ENCODE assay signal across 2 cellular contexts in the genomic region with DNA sequence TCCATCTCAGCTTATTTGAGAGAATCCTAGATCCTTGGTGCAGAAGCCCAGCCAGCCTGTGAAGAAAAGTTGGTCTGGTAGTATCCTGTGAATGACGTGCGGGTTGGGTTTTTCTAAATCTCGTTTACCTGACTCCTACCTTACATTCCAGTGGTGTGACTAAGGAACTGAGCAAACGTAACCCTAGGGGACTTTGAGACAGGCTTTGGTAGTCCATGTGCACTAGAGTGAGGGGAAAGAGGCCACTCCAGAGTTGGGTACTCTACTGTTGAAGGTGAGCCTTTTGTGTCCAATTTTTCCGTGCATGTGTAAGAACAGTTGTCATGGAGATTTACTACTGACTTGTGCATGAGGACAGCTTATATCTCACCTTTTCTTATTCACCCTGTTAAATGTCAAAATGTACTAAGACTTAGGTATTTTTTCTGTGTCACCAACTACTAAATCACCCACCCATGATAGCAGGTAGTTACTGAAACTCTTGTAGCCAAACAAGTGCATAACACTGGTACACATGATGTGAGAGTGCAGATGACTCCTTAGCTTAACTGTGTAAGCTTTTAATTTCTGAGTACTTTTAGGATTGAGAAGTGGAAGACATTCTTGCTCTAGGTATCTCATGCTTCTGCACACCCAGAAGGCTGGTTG.
TF ChIP-seq lines count a peak whose summit lies in the region.

No MANE protein-coding gene starts in this region.

TF ChIP-seq in GM23338, 12 proteins besides CTCF, POLR2A, EP300 and RAD21:
- TF ChIP-seq EZH2phosphoT487 (IDR thresholded peaks at IDR 0.05; ENCODE audit: unreplicated experiment): no peak
- TF ChIP-seq, protein P1, sequence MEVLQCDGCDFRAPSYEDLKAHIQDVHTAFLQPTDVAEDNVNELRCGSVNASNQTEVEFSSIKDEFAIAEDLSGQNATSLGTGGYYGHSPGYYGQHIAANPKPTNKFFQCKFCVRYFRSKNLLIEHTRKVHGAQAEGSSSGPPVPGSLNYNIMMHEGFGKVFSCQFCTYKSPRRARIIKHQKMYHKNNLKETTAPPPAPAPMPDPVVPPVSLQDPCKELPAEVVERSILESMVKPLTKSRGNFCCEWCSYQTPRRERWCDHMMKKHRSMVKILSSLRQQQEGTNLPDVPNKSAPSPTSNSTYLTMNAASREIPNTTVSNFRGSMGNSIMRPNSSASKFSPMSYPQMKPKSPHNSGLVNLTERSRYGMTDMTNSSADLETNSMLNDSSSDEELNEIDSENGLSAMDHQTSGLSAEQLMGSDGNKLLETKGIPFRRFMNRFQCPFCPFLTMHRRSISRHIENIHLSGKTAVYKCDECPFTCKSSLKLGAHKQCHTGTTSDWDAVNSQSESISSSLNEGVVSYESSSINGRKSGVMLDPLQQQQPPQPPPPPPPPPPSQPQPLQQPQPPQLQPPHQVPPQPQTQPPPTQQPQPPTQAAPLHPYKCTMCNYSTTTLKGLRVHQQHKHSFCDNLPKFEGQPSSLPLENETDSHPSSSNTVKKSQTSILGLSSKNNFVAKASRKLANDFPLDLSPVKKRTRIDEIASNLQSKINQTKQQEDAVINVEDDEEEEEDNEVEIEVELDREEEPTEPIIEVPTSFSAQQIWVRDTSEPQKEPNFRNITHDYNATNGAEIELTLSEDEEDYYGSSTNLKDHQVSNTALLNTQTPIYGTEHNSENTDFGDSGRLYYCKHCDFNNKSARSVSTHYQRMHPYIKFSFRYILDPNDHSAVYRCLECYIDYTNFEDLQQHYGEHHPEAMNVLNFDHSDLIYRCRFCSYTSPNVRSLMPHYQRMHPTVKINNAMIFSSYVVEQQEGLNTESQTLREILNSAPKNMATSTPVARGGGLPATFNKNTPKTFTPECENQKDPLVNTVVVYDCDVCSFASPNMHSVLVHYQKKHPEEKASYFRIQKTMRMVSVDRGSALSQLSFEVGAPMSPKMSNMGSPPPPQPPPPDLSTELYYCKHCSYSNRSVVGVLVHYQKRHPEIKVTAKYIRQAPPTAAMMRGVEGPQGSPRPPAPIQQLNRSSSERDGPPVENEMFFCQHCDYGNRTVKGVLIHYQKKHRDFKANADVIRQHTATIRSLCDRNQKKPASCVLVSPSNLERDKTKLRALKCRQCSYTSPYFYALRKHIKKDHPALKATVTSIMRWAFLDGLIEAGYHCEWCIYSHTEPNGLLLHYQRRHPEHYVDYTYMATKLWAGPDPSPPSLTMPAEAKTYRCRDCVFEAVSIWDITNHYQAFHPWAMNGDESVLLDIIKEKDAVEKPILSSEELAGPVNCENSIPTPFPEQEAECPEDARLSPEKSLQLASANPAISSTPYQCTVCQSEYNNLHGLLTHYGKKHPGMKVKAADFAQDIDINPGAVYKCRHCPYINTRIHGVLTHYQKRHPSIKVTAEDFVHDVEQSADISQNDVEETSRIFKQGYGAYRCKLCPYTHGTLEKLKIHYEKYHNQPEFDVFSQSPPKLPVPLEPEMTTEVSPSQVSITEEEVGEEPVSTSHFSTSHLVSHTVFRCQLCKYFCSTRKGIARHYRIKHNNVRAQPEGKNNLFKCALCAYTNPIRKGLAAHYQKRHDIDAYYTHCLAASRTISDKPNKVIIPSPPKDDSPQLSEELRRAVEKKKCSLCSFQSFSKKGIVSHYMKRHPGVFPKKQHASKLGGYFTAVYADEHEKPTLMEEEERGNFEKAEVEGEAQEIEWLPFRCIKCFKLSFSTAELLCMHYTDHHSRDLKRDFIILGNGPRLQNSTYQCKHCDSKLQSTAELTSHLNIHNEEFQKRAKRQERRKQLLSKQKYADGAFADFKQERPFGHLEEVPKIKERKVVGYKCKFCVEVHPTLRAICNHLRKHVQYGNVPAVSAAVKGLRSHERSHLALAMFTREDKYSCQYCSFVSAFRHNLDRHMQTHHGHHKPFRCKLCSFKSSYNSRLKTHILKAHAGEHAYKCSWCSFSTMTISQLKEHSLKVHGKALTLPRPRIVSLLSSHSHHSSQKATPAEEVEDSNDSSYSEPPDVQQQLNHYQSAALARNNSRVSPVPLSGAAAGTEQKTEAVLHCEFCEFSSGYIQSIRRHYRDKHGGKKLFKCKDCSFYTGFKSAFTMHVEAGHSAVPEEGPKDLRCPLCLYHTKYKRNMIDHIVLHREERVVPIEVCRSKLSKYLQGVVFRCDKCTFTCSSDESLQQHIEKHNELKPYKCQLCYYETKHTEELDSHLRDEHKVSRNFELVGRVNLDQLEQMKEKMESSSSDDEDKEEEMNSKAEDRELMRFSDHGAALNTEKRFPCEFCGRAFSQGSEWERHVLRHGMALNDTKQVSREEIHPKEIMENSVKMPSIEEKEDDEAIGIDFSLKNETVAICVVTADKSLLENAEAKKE (CRISPR knock-in tag; IDR thresholded peaks at IDR 0.05): no peak
- TF ChIP-seq, protein P2, sequence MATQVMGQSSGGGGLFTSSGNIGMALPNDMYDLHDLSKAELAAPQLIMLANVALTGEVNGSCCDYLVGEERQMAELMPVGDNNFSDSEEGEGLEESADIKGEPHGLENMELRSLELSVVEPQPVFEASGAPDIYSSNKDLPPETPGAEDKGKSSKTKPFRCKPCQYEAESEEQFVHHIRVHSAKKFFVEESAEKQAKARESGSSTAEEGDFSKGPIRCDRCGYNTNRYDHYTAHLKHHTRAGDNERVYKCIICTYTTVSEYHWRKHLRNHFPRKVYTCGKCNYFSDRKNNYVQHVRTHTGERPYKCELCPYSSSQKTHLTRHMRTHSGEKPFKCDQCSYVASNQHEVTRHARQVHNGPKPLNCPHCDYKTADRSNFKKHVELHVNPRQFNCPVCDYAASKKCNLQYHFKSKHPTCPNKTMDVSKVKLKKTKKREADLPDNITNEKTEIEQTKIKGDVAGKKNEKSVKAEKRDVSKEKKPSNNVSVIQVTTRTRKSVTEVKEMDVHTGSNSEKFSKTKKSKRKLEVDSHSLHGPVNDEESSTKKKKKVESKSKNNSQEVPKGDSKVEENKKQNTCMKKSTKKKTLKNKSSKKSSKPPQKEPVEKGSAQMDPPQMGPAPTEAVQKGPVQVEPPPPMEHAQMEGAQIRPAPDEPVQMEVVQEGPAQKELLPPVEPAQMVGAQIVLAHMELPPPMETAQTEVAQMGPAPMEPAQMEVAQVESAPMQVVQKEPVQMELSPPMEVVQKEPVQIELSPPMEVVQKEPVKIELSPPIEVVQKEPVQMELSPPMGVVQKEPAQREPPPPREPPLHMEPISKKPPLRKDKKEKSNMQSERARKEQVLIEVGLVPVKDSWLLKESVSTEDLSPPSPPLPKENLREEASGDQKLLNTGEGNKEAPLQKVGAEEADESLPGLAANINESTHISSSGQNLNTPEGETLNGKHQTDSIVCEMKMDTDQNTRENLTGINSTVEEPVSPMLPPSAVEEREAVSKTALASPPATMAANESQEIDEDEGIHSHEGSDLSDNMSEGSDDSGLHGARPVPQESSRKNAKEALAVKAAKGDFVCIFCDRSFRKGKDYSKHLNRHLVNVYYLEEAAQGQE (IDR thresholded peaks at IDR 0.05; ENCODE audit: unreplicated experiment): no peak
- no peak for TF ChIP-seq EZH2 (IDR thresholded peaks at IDR 0.05; ENCODE audit: low read depth, unreplicated experiment)
- no peak for TF ChIP-seq POLR2AphosphoS5 (IDR thresholded peaks at IDR 0.05; ENCODE audit: low read depth)
- TF ChIP-seq, protein P3, sequence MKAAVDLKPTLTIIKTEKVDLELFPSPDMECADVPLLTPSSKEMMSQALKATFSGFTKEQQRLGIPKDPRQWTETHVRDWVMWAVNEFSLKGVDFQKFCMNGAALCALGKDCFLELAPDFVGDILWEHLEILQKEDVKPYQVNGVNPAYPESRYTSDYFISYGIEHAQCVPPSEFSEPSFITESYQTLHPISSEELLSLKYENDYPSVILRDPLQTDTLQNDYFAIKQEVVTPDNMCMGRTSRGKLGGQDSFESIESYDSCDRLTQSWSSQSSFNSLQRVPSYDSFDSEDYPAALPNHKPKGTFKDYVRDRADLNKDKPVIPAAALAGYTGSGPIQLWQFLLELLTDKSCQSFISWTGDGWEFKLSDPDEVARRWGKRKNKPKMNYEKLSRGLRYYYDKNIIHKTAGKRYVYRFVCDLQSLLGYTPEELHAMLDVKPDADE (IDR thresholded peaks at IDR 0.05): no peak
- no peak for TF ChIP-seq STAT1 (IDR thresholded peaks at IDR 0.05; ENCODE audit: unreplicated experiment)
- no peak for TF ChIP-seq CREB1 (CRISPR knock-in tag; IDR thresholded peaks at IDR 0.05; ENCODE audit: low read depth)

TF ChIP-seq in K562, 482 proteins besides CTCF, POLR2A, EP300 and RAD21:
- TF ChIP-seq ZKSCAN3 (CRISPR knock-in tag; IDR thresholded peaks at IDR 0.05) (no peak), RFX1 (IDR thresholded peaks at IDR 0.05) (peak; percentile 31; the same call in 1 of the 2 replicates), CREBBP (IDR thresholded peaks at IDR 0.05; ENCODE audit: low read depth, low read length) (no peak)
